ENCODE assay signal across 7 cellular contexts in genomic region chr5:87020099-87020934, GRCh38.
A peak's percentile ranks its signal among the peaks of the same experiment; 100 is the strongest.
DNase-seq lines count a peak whose midpoint lies in the region; ATAC-seq and FAIRE-seq lines count a peak whose summit lies in the region.

No MANE protein-coding gene starts in this region.

- no peaks in the 10 kb centered on the region for H3K9me3 ChIP-seq in iPS DF 6.9 (ENCODE audit: control insufficient read depth, insufficient read depth, low read length)

- no peaks in the 10 kb centered on the region for H3K4me1 ChIP-seq in iPS DF 6.9 (ENCODE audit: control insufficient read depth, insufficient read depth, low read length)

- H3K4me1 Mint-ChIP-seq in activated T-helper 2 cell treated with anti-CD3 and anti-CD28 coated beads, Interferon-gamma antibody, Interleukin-2, Interleukin-4, amounts not matched to agents 10 μg/mL and 5 μg/mL and 100 μg/mL, durations not matched to agents 14 hours and 24 hours and 36 hours (ENCODE audit: low read depth), result peaks cover 15% of the 10 kb centered on the region

- H3K36me3 ChIP-seq in iPS DF 6.9 (ENCODE audit: control insufficient read depth, insufficient read depth, low read length), result no peaks in the 10 kb centered on the region

- no peaks in the 10 kb centered on the region for H3K9me3 Mint-ChIP-seq in activated T-helper 2 cell treated with anti-CD3 and anti-CD28 coated beads, Interferon-gamma antibody, Interleukin-2, Interleukin-4, amounts not matched to agents 10 μg/mL and 5 μg/mL and 100 μg/mL, durations not matched to agents 14 hours and 24 hours and 36 hours

- no peaks in the 10 kb centered on the region for H3K27me3 ChIP-seq in iPS DF 6.9 (ENCODE audit: control insufficient read depth, insufficient read depth, low read length)

- H3K27ac ChIP-seq in iPS DF 6.9 (ENCODE audit: low read length), result no peak overlapping the region

- peaks cover 5% of the 10 kb centered on the region for H3K27me3 Mint-ChIP-seq in activated T-helper 2 cell treated with anti-CD3 and anti-CD28 coated beads, Interferon-gamma antibody, Interleukin-2, Interleukin-4, amounts not matched to agents 10 μg/mL and 5 μg/mL and 100 μg/mL, durations not matched to agents 14 hours and 24 hours and 36 hours (ENCODE audit: low read depth)

- intact Hi-C loops in activated T-helper 2 cell treated with anti-CD3 and anti-CD28 coated beads, Interferon-gamma antibody, Interleukin-2, Interleukin-4, amounts not matched to agents 10 μg/mL and 5 μg/mL and 100 μg/mL, durations not matched to agents 14 hours and 24 hours and 36 hours (cut with micrococcal nuclease), result loop anchor here (5.0 kb wide), 1 partner anchor 382 kb away; no protein-coding TSS in a partner anchor

- peak; percentile 95 for ATAC-seq in GM21825 (IDR thresholded peaks at IDR 0.05; ENCODE audit: unreplicated experiment)
- peak; percentile 69 for ATAC-seq in stimulated activated naive CD8-positive, alpha-beta T cell treated with anti-CD3 and anti-CD28 coated beads, Interleukin-15, Interleukin-2, amounts not matched to agents 100 U/mL and 50 U/mL, for 24 hours

- no peak overlapping the region for H3K27ac Mint-ChIP-seq in activated T-helper 2 cell treated with anti-CD3 and anti-CD28 coated beads, Interferon-gamma antibody, Interleukin-2, Interleukin-4, amounts not matched to agents 10 μg/mL and 5 μg/mL and 100 μg/mL, durations not matched to agents 14 hours and 24 hours and 36 hours

- no CpG with 5 or more reads among the region's 4 CpGs for WGBS in iPS DF 6.9 (ENCODE audit: insufficient coverage, insufficient read length)

- in situ Hi-C loops in KBM-7 (cut with MboI; ENCODE audit: low pct_unique_long_range_greater_than_20kb, low sequenced_read_pairs), result no loop called here
- in situ Hi-C loops in G401 (cut with HindIII; ENCODE audit: low sequenced_read_pairs), result no loop called here

- H3K4me3 Mint-ChIP-seq in activated T-helper 2 cell treated with anti-CD3 and anti-CD28 coated beads, Interferon-gamma antibody, Interleukin-2, Interleukin-4, amounts not matched to agents 10 μg/mL and 5 μg/mL and 100 μg/mL, durations not matched to agents 14 hours and 24 hours and 36 hours (ENCODE audit: low read depth), result no peak overlapping the region

- H3K36me3 Mint-ChIP-seq in activated T-helper 2 cell treated with anti-CD3 and anti-CD28 coated beads, Interferon-gamma antibody, Interleukin-2, Interleukin-4, amounts not matched to agents 10 μg/mL and 5 μg/mL and 100 μg/mL, durations not matched to agents 14 hours and 24 hours and 36 hours (ENCODE audit: low read depth), result peaks cover 3% of the 10 kb centered on the region

- peak; percentile 87 for FAIRE-seq in GM18507 (lab: Jason Lieb, UNC)

- DNase-seq in GM18507 (ENCODE audit: extremely low spot score, insufficient read length, low read depth) (no peak), KBM-7 (peak; percentile 21), iPS DF 6.9 (ENCODE audit: low read depth, low spot score) (peak; percentile 5), G401 (ENCODE audit: low spot score) (no peak)
- peak; percentile 26 for DNase-seq in activated T-helper 2 cell treated with anti-CD3 and anti-CD28 coated beads, Interferon-gamma antibody, Interleukin-2, Interleukin-4, amounts not matched to agents 10 μg/mL and 5 μg/mL and 100 μg/mL, durations not matched to agents 14 hours and 24 hours and 36 hours (ENCODE audit: low spot score)
- DNase-seq in stimulated activated naive CD8-positive, alpha-beta T cell treated with anti-CD3 and anti-CD28 coated beads, Interleukin-15, Interleukin-2, amounts not matched to agents 100 U/mL and 50 U/mL, for 24 hours, result peak; percentile 22

- H3K4me3 ChIP-seq in iPS DF 6.9 (ENCODE audit: low read length), result no peak overlapping the region

Comparison
In these comparisons a context has a peak if more than half of its experiments do, and no peak if none do; other contexts are left out.
1. DNase-seq: peak in KBM-7 (single experiment), activated T-helper 2 cell treated with anti-CD3 and anti-CD28 coated beads, Interferon-gamma antibody, Interleukin-2, Interleukin-4, amounts not matched to agents 10 μg/mL and 5 μg/mL and 100 μg/mL, durations not matched to agents 14 hours and 24 hours and 36 hours (single experiment), iPS DF 6.9 (single experiment) and stimulated activated naive CD8-positive, alpha-beta T cell treated with anti-CD3 and anti-CD28 coated beads, Interleukin-15, Interleukin-2, amounts not matched to agents 100 U/mL and 50 U/mL, for 24 hours (single experiment); none in GM18507 (single experiment) and G401 (single experiment).